8 cellular contexts compared by ENCODE assay signal in genomic region chr1:33346921-33347649, GRCh38. TPM values are rescaled to one million over a fixed set of nuclear protein-coding genes. Genes with fewer than 3 reads are reported as not detected.
DNase-seq lines count a peak whose midpoint lies in the region; ATAC-seq, FAIRE-seq and TF ChIP-seq lines count a peak whose summit lies in the region.

No MANE protein-coding gene starts in this region.

- peak overlapping the region in 2 of 4 donors; percentile 98 to 99 for H3K4me3 ChIP-seq in Peyer's patch
- peak overlapping the region; percentile 6 for H3K4me3 ChIP-seq in mononuclear cell (ENCODE audit: low read length)

- ATAC-seq in HG03342 (IDR thresholded peaks at IDR 0.05; ENCODE audit: unreplicated experiment), result no peak

- FAIRE-seq in urothelium cell line (lab: Jason Lieb, UNC), result no peak

- H3K4me1 ChIP-seq in Peyer's patch (peaks cover 0 to 63% (median 2%) of the 10 kb centered on the region in 4 donors), mononuclear cell (ENCODE audit: insufficient read depth, low read length) (peaks cover 68% of the 10 kb centered on the region)

- no peaks in the 10 kb centered on the region for H3K9me3 ChIP-seq in Peyer's patch
- H3K9me3 ChIP-seq in mononuclear cell (ENCODE audit: low read depth, low read length), result no peaks in the 10 kb centered on the region

- DNase-seq in HCEC 1CT (peak; percentile 96), Peyer's patch (peak in 1 of 3 donors; percentile 75), dermis blood vessel endothelial cell (peak; percentile 92), urothelium cell line (ENCODE audit: low spot score) (peak; percentile 73), NCI-H524 (lab: John Stamatoyannopoulos, UW) (no peak)
- DNase-seq in activated CD8-positive, alpha-beta memory T cell treated with anti-CD3 and anti-CD28 coated beads for 24 hours, result no peak

- no peak for TF ChIP-seq CTCF in Peyer's patch (IDR thresholded peaks at IDR 0.05)

- H3K27me3 ChIP-seq in Peyer's patch (no peaks in the 10 kb centered on the region), mononuclear cell (ENCODE audit: insufficient read depth, low read length) (no peaks in the 10 kb centered on the region)

- peak overlapping the region; percentile 84 to 100 (median 94) for H3K27ac ChIP-seq in Peyer's patch

- H3K36me3 ChIP-seq in Peyer's patch, result no peaks in the 10 kb centered on the region

- TF ChIP-seq POLR2A in Peyer's patch (IDR thresholded peaks at IDR 0.05), result peak; percentile 57 to 76

RNA-seq across cellular contexts. Expression of gene A3GALT2, which starts 26.2 kb away (rescaled TPM):
- total RNA-seq in Peyer's patch (not detected), dermis blood vessel endothelial cell (not detected in 2 replicates), mononuclear cell (not detected)

Comparison
In these comparisons a context has a peak if more than half of its experiments do, and no peak if none do; other contexts are left out.
1. DNase-seq: peak in HCEC 1CT (single experiment), dermis blood vessel endothelial cell (single experiment) and urothelium cell line (single experiment); none in NCI-H524 (0 of 2) and activated CD8-positive, alpha-beta memory T cell treated with anti-CD3 and anti-CD28 coated beads for 24 hours (single experiment).